32 cellular contexts compared by ENCODE assay signal in the genomic region with DNA sequence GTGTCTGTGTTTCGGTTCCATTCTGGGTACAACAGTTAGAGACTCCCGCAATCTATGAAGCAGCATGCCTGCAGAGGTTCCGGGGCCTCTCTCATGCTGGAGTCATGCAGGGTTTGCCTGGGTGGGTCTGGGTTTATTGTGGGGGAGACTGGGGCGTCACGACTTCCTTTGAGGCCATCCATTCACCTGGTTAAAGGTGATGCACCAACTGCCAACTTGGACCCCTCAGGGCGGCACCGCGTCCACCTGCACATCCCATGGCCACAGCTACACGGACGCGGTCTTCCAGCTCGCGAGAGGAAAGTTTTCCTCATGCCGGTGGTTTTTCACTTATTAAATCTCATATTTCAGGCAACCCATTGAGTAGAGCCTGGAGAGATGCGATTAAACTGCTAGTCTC. TPM values are rescaled to one million over a fixed set of nuclear protein-coding genes. Genes with fewer than 3 reads are reported as not detected.
"Had no signal": no experiment of that assay in that cellular context is flagged by ENCODE, and none has a peak within 500 bp of the region (broad histone marks: within the 10 kb centered on the region; RNA-seq: fewer than 3 reads in every experiment).

No MANE protein-coding gene starts in this region.

- H3K27me3 ChIP-seq: ovary, testis, thyroid gland, transverse colon, upper lobe of left lung, vagina had no signal

- DNase-seq: hippocampal formation; kidney glomerular epithelial cell; left cardiac atrium; mesendoderm; midbrain; mucosa of descending colon; naive thymus-derived CD4-positive, alpha-beta T cell; ovary; retina; right cardiac atrium; stimulated activated CD4-positive, alpha-beta T cell treated with anti-CD3 and anti-CD28 coated beads, Interleukin-12 subunit alpha, Interleukin-12 subunit beta, amount 100 ng/mL, for 4 hours; stimulated activated CD4-positive, alpha-beta T cell treated with anti-CD3 and anti-CD28 coated beads, Interleukin-15, amount 100 ng/mL, for 24 hours; stimulated activated CD4-positive, alpha-beta T cell treated with anti-CD3 and anti-CD28 coated beads, Interleukin-2, amount 100 ng/mL, for 24 hours; stimulated activated CD4-positive, alpha-beta T cell treated with anti-CD3 and anti-CD28 coated beads, Interleukin-4, amount 100 ng/mL, for 1 hour; stimulated activated naive B cell treated with anti-CD40 and anti-IgM and Interleukin-4, amounts not matched to agents 10 μg/mL and 1 μg/mL and 100 μg/mL, for 72 hours; stimulated activated naive CD8-positive, alpha-beta T cell treated with anti-CD3 and anti-CD28 coated beads, Interleukin-15, Interleukin-2, amounts not matched to agents 100 U/mL and 50 U/mL, for 24 hours; stomach; testis; thyroid gland; transverse colon; upper lobe of left lung had no signal

- H3K9me3 ChIP-seq: mucosa of descending colon, ovary, prostate gland, testis, thyroid gland, transverse colon, vagina had no signal

- H3K4me3 ChIP-seq: left lung, lung, mucosa of descending colon, ovary, prostate gland, smooth muscle cell, stomach, testis, thyroid gland, transverse colon, upper lobe of left lung, vagina had no signal

- ATAC-seq: left cardiac atrium; left lung; mucosa of descending colon; naive thymus-derived CD4-positive, alpha-beta T cell; natural killer cell treated with Interleukin-12 subunit alpha and Interleukin-12 subunit beta and Interleukin-15 and Interleukin-18, amount 100 ng/mL, for 72 hours; right cardiac atrium; stimulated activated naive B cell treated with anti-CD40 and anti-IgM and Interleukin-4, amounts not matched to agents 10 μg/mL and 1 μg/mL and 100 μg/mL, for 72 hours; stimulated activated naive CD8-positive, alpha-beta T cell treated with anti-CD3 and anti-CD28 coated beads, Interleukin-15, Interleukin-2, amounts not matched to agents 100 U/mL and 50 U/mL, for 24 hours had no signal

- H3K27ac ChIP-seq: left lung, ovary, prostate gland, stomach, testis, thyroid gland, transverse colon, upper lobe of left lung, vagina had no signal

- H3K36me3 ChIP-seq: left lung, ovary, prostate gland, stomach, thyroid gland, transverse colon, upper lobe of left lung, vagina had no signal

- H3K4me1 ChIP-seq: left lung, prostate gland, stomach, testis, thyroid gland, transverse colon, upper lobe of left lung, vagina had no signal

RNA-seq across cellular contexts. Expression of a gene that starts 30.9 kb away (rescaled TPM):
- total RNA-seq: left lung; liver; lung; mucosa of descending colon; myocyte; naive thymus-derived CD4-positive, alpha-beta T cell; natural killer cell treated with Interleukin-12 subunit alpha and Interleukin-12 subunit beta and Interleukin-15 and Interleukin-18, amount 100 ng/mL, for 72 hours; omental fat pad; stomach; thyroid gland; transverse colon; urinary bladder had no signal
- polyA plus RNA-seq: liver; naive thymus-derived CD4-positive, alpha-beta T cell; neural cell; ovary; right cardiac atrium; urinary bladder had no signal
